12 cellular contexts compared by ENCODE assay signal in the genomic region with DNA sequence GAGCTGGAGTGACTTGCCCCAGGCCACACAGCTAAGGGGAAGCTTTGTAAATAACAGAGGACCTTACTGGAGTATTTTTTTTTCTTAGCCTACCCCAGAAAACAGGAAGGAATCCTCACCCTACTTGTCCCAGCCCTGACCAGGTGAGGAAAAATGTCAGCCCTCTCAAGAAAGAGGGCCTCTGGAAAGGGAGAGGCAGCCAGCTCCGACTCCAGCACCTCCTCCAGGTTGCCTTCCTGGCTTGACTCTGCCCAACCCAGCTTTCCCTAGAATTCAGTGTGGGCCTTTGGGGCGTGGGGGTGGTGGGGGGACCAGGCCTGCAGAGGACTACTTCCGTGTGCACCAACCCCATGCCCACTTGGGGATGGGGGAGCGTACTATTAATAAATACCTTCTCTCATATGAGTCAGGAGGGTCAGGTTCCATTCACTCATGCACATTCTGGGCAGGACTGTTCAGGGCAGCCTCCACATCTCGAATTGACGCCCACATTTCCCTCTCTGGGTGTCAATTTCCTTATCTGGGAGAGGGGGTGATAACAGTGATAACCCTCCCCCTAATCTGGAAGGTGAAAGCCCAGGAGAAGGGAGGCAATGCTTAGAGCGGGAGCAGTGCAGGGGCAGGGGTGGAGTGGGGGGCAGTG. TPM values are rescaled to one million over a fixed set of nuclear protein-coding genes. Genes with fewer than 3 reads are reported as not detected.
A peak's percentile ranks its signal among the peaks of the same experiment; 100 is the strongest.
DNase-seq lines count a peak whose midpoint lies in the region; ATAC-seq and TF ChIP-seq lines count a peak whose summit lies in the region.
"Had no signal": no experiment of that assay in that cellular context is flagged by ENCODE, and none has a peak within 500 bp of the region (broad histone marks: within the 10 kb centered on the region; RNA-seq: fewer than 3 reads in every experiment).

No MANE protein-coding gene starts in this region.

- H3K27me3 Mint-ChIP-seq in CD14-positive monocyte (ENCODE audit: low read depth in 3 of 3) (peaks cover 0 to 3% (median 0%) of the 10 kb centered on the region in 3 donors), mesothelial cell of epicardium (ENCODE audit: low read depth) (no peaks in the 10 kb centered on the region)

- H3K36me3 Mint-ChIP-seq in CD14-positive monocyte (peaks cover 22 to 24% of the 10 kb centered on the region in 2 donors), mesothelial cell of epicardium (no peaks in the 10 kb centered on the region)

- TF ChIP-seq CTCF in CD14-positive monocyte (IDR thresholded peaks at IDR 0.05) (no peak), mucosa of descending colon (IDR thresholded peaks at IDR 0.05) (no peak), mesothelial cell of epicardium (IDR thresholded peaks at IDR 0.05; ENCODE audit: unreplicated experiment) (no peak)

- H3K9me3 ChIP-seq in mucosa of descending colon (no peaks in the 10 kb centered on the region), aorta (ENCODE audit: control insufficient read depth, low read length) (no peaks in the 10 kb centered on the region)
- H3K9me3 ChIP-seq: body of pancreas had no signal

- no peak overlapping the region for H3K4me3 Mint-ChIP-seq in CD14-positive monocyte
- H3K4me3 Mint-ChIP-seq in mesothelial cell of epicardium, result no peak overlapping the region

- H3K4me1 ChIP-seq in mucosa of descending colon (ENCODE audit: low read depth), result peaks cover 28% of the 10 kb centered on the region
- H3K4me1 ChIP-seq in aorta (ENCODE audit: control insufficient read depth in 1 of 2, insufficient read depth in 2 of 2, low read length in 2 of 2), result no peaks in the 10 kb centered on the region

- DNase-seq in CD14-positive monocyte (ENCODE audit: low spot score) (no peak), mucosa of descending colon (peak in 2 of 3 donors; percentile 22 to 52), mesothelial cell of epicardium (ENCODE audit: low spot score in 2 of 2, unreplicated experiment in 2 of 2) (no peak), SW480 (ENCODE audit: low spot score) (no peak), aorta (no peak), kidney glomerular epithelial cell (lab: John Stamatoyannopoulos, UW) (no peak)
- peak; percentile 35 to 38 for DNase-seq in activated T-cell treated with anti-CD3 and anti-CD28 coated beads, Interleukin-2, amount 50 U/mL, for 48 hours
- DNase-seq: body of pancreas, NCI-H1436 treated with DMSO at 0.1 percent for 48 hours had no signal

- no peaks in the 10 kb centered on the region for H3K36me3 ChIP-seq in mucosa of descending colon (ENCODE audit: low read depth)
- no peaks in the 10 kb centered on the region for H3K36me3 ChIP-seq in aorta (ENCODE audit: control insufficient read depth in 1 of 2, insufficient read depth in 2 of 2, low read length in 1 of 2)

- H3K9me3 Mint-ChIP-seq in CD14-positive monocyte (peaks cover 0 to 2% (median 0%) of the 10 kb centered on the region in 7 donors), mesothelial cell of epicardium (no peaks in the 10 kb centered on the region)

- intact Hi-C loops in CD14-positive monocyte (cut with micrococcal nuclease), result no loop called here
- intact Hi-C loops in mucosa of descending colon (cut with DNase I, micrococcal nuclease), result no loop called here
- intact Hi-C loops in aorta (cut with DNase I), result no loop called here

- H3K4me1 Mint-ChIP-seq in CD14-positive monocyte, result peaks cover 79% of the 10 kb centered on the region
- H3K4me1 Mint-ChIP-seq in mesothelial cell of epicardium, result peaks cover 11% of the 10 kb centered on the region

- H3K4me3 ChIP-seq in mucosa of descending colon, result no peak overlapping the region
- H3K4me3 ChIP-seq in aorta (ENCODE audit: low read length in 2 of 2), result no peak overlapping the region
- H3K4me3 ChIP-seq: body of pancreas, hepatocyte had no signal

- 83 to 85% methylated on average over 7 of the region's 7 CpGs for WGBS in aorta, 2 donors

- H3K27ac ChIP-seq in aorta (ENCODE audit: low read depth in 1 of 2, low read length in 2 of 2), result no peak overlapping the region
- H3K27ac ChIP-seq: hepatocyte had no signal

- peak overlapping the region; percentile 98 to 100 (median 100) for H3K27ac Mint-ChIP-seq in CD14-positive monocyte
- H3K27ac Mint-ChIP-seq in mesothelial cell of epicardium, result no peak overlapping the region
- H3K27ac Mint-ChIP-seq: progenitor cell of endocrine pancreas had no signal

- TF ChIP-seq POLR2A in GM18526 (IDR thresholded peaks at IDR 0.05; ENCODE audit: extremely low read depth, insufficient read length), result peak; percentile 2

- no peak for ATAC-seq in mucosa of descending colon
- no peak for ATAC-seq in aorta (ENCODE audit: low FRiP score)
- ATAC-seq: body of pancreas had no signal

- H3K27me3 ChIP-seq in aorta (ENCODE audit: control insufficient read depth in 1 of 2, insufficient read depth in 2 of 2, low read length in 1 of 2), result no peaks in the 10 kb centered on the region
- H3K27me3 ChIP-seq: body of pancreas, hepatocyte had no signal

RNA-seq across cellular contexts. Expression of gene RHOF, which starts 5.2 kb away (rescaled TPM):
- polyA plus RNA-seq in CD14-positive monocyte (10 to 100 TPM in 1 of 2 donors, 1 to 10 TPM in 1; 7.1 to 13.6 TPM), aorta (10 to 100 TPM in 1 of 2 donors, 1 to 10 TPM in 1; 5.2 to 12.5 TPM)
- total RNA-seq in mucosa of descending colon (10 to 100 TPM; 45.5 to 86.7 (median 83.2) TPM), mesothelial cell of epicardium (33.0 to 37.8 TPM (median 33.8 TPM) in 3 replicates), aorta (10 to 100 TPM in 1 of 2 donors, 1 to 10 TPM in 1; 5.6 to 18.0 TPM)

RNA-seq across cellular contexts. Expression of gene SETD1B, which starts 15.5 kb away (rescaled TPM):
- polyA plus RNA-seq in CD14-positive monocyte, result under 1 TPM; 0.28 to 0.60 TPM
- total RNA-seq in mucosa of descending colon, result 10 to 100 TPM; 23.8 to 38.3 (median 27.5) TPM
- total RNA-seq in mesothelial cell of epicardium, result 26.5 to 27.2 TPM (median 26.8 TPM) in 3 replicates
- total RNA-seq in aorta, result 10 to 100 TPM; 30.9 to 31.9 TPM
- polyA plus RNA-seq in aorta, result 10 to 100 TPM in 1 of 2 donors, 1 to 10 TPM in 1; 4.4 to 33.4 TPM

Comparison
In these comparisons a context has a peak if more than half of its experiments do, and no peak if none do; other contexts are left out.
1. DNase-seq: peak in activated T-cell treated with anti-CD3 and anti-CD28 coated beads, Interleukin-2, amount 50 U/mL, for 48 hours (2 of 2) and mucosa of descending colon (2 of 3); none in CD14-positive monocyte (single experiment), mesothelial cell of epicardium (0 of 2), SW480 (single experiment), aorta (0 of 2) and kidney glomerular epithelial cell (single experiment).